ENCODE assay signal across 12 cellular contexts in genomic region chr1:151840421-151840820, GRCh38. TPM values are rescaled to one million over a fixed set of nuclear protein-coding genes. Genes with fewer than 3 reads are reported as not detected.
A peak's percentile ranks its signal among the peaks of the same experiment; 100 is the strongest.
DNase-seq lines count a peak whose midpoint lies in the region; ATAC-seq and TF ChIP-seq lines count a peak whose summit lies in the region.
"Had no signal": no experiment of that assay in that cellular context is flagged by ENCODE, and none has a peak within 500 bp of the region (broad histone marks: within the 10 kb centered on the region; RNA-seq: fewer than 3 reads in every experiment).

No MANE protein-coding gene starts in this region.

- H3K27me3 ChIP-seq in CD4-positive, CD25-positive, alpha-beta regulatory T cell (ENCODE audit: control insufficient read depth, insufficient read depth, low read length): no peaks in the 10 kb centered on the region
- H3K27me3 ChIP-seq in MM.1S (replicated peaks; ENCODE audit: insufficient read depth, low read length) (no peaks in the 10 kb centered on the region), dorsolateral prefrontal cortex (peaks cover 0 to 18% (median 0%) of the 10 kb centered on the region in 45 donors), brain microvascular endothelial cell (replicated peaks) (peaks cover 11% of the 10 kb centered on the region), SK-N-SH (ENCODE audit: insufficient read depth) (no peaks in the 10 kb centered on the region)

- H3K27me3 Mint-ChIP-seq in CD4-positive, CD25-positive, alpha-beta regulatory T cell: peaks cover 8% of the 10 kb centered on the region
- H3K27me3 Mint-ChIP-seq in naive thymus-derived CD8-positive, alpha-beta T cell: peaks cover 0 to 2% (median 0%) of the 10 kb centered on the region in 5 donors

- H3K4me3 ChIP-seq in CD4-positive, CD25-positive, alpha-beta regulatory T cell (ENCODE audit: low read depth, low read length): peak overlapping the region; percentile 82
- peak overlapping the region; percentile 75 for H3K4me3 ChIP-seq in MM.1S (ENCODE audit: low read length)
- peak overlapping the region; percentile 34 to 80 (median 62) for H3K4me3 ChIP-seq in dorsolateral prefrontal cortex
- H3K4me3 ChIP-seq in brain microvascular endothelial cell (ENCODE audit: low read depth, low read length): no peak overlapping the region
- no peak overlapping the region for H3K4me3 ChIP-seq in SK-N-SH (ENCODE audit: low read depth in 2 of 2, low read length in 1 of 2)
- H3K4me3 ChIP-seq: SK-N-MC had no signal

- in situ Hi-C loops in brain microvascular endothelial cell (cut with HindIII; ENCODE audit: low pct_ligation_motif_present, low sequenced_read_pairs): no loop called here

- TF ChIP-seq CTCF in MM.1S (IDR thresholded peaks at IDR 0.05; ENCODE audit: low read length) (no peak), dorsolateral prefrontal cortex (IDR thresholded peaks at IDR 0.05 in 54 of 56, conservative IDR thresholded peaks at IDR 0.05 in 2 of 56; ENCODE audit: low read depth in 1 of 56, partially characterized antibody in 56 of 56) (no peak), brain microvascular endothelial cell (IDR thresholded peaks at IDR 0.05; ENCODE audit: low read depth, low read length, missing control alignments) (no peak), SK-N-SH (IDR thresholded peaks at IDR 0.05) (no peak)

- peaks cover 3% of the 10 kb centered on the region for H3K36me3 ChIP-seq in CD4-positive, CD25-positive, alpha-beta regulatory T cell (ENCODE audit: control insufficient read depth, insufficient read depth, low read length)
- no peaks in the 10 kb centered on the region for H3K36me3 ChIP-seq in MM.1S (replicated peaks; ENCODE audit: insufficient read depth, low read length)
- H3K36me3 ChIP-seq in brain microvascular endothelial cell (replicated peaks): no peaks in the 10 kb centered on the region
- H3K36me3 ChIP-seq in SK-N-SH (replicated peaks in 1 of 2; ENCODE audit: control insufficient read depth in 1 of 2, insufficient read depth in 2 of 2, low read length in 1 of 2): no peaks in the 10 kb centered on the region

- CTCF ChIA-PET in SK-N-SH (lab: Yijun Ruan, JAX): interaction anchor here (1.2 to 2.5 kb wide), 4 partner anchors 10 to 246 kb away, joined by 3 to 7 read pairs (median 5); partner anchors contain the start of gene CELF3

- TF ChIP-seq EP300 in SK-N-SH (IDR thresholded peaks at IDR 0.05; ENCODE audit: borderline replicate concordance in 1 of 2, low read depth in 1 of 2, low read length in 1 of 2): no peak

- H3K9ac ChIP-seq in MM.1S (ENCODE audit: low read length) (peak overlapping the region; percentile 66; the same call in 1 of the 2 replicates), SK-N-SH (no peak overlapping the region)

- H3K79me2 ChIP-seq in MM.1S (ENCODE audit: low read length) (no peaks in the 10 kb centered on the region), SK-N-SH (ENCODE audit: insufficient read depth) (no peaks in the 10 kb centered on the region)

- peak overlapping the region; percentile 91 to 97 (median 94) for H3K4me3 Mint-ChIP-seq in CD4-positive, CD25-positive, alpha-beta regulatory T cell
- H3K4me3 Mint-ChIP-seq in naive thymus-derived CD8-positive, alpha-beta T cell: peak overlapping the region; percentile 75 to 94 (median 85)

- H3K36me3 Mint-ChIP-seq in CD4-positive, CD25-positive, alpha-beta regulatory T cell: peaks cover 6% of the 10 kb centered on the region
- H3K36me3 Mint-ChIP-seq in naive thymus-derived CD8-positive, alpha-beta T cell: no peaks in the 10 kb centered on the region

- no peak for DNase-seq in CD4-positive, CD25-positive, alpha-beta regulatory T cell
- DNase-seq in MM.1S: no peak
- DNase-seq in dorsolateral prefrontal cortex: no peak
- DNase-seq in naive thymus-derived CD8-positive, alpha-beta T cell: peak in 1 of 10 donors; percentile 37
- DNase-seq in brain microvascular endothelial cell: no peak
- DNase-seq in anterior cingulate cortex (lab: John Stamatoyannopoulos, UW): no peak
- DNase-seq in SK-N-SH: no peak
- DNase-seq: DND-41 had no signal

- no peaks in the 10 kb centered on the region for H3K9me3 ChIP-seq in CD4-positive, CD25-positive, alpha-beta regulatory T cell (ENCODE audit: control insufficient read depth in 2 of 2, low read length in 2 of 2)
- H3K9me3 ChIP-seq in MM.1S (replicated peaks; ENCODE audit: insufficient read depth, low read length) (no peaks in the 10 kb centered on the region), SK-N-SH (no peaks in the 10 kb centered on the region)

- ATAC-seq in CD4-positive, CD25-positive, alpha-beta regulatory T cell (ENCODE audit: low read depth in 2 of 2): no peak
- ATAC-seq in naive thymus-derived CD8-positive, alpha-beta T cell: no peak
- ATAC-seq in HG02588 (IDR thresholded peaks at IDR 0.05; ENCODE audit: unreplicated experiment): no peak

- intact Hi-C loops in dorsolateral prefrontal cortex (cut with DNase I): loop anchor here in 1 of 2 donors (5.0 kb wide), 1 partner anchor 37 kb away; no protein-coding TSS in a partner anchor

- H3K27ac Mint-ChIP-seq in CD4-positive, CD25-positive, alpha-beta regulatory T cell: peak overlapping the region; percentile 91 to 96 (median 92)
- H3K27ac Mint-ChIP-seq in naive thymus-derived CD8-positive, alpha-beta T cell: peak overlapping the region in 8 of 10 donors; percentile 30 to 76 (median 66)

- H4K20me1 ChIP-seq in MM.1S (ENCODE audit: insufficient read depth, low read length) (no peaks in the 10 kb centered on the region), SK-N-SH (ENCODE audit: insufficient read depth) (no peaks in the 10 kb centered on the region)

- H3K4me2 ChIP-seq in MM.1S (ENCODE audit: low read depth, low read length): peak overlapping the region; percentile 92
- H3K4me2 ChIP-seq in SK-N-SH: no peak overlapping the region

- H3K27ac ChIP-seq in CD4-positive, CD25-positive, alpha-beta regulatory T cell (ENCODE audit: insufficient read depth, low read length, poor library complexity, severe bottlenecking): peak overlapping the region; percentile 86
- H3K27ac ChIP-seq in MM.1S (ENCODE audit: low read length) (peak overlapping the region; percentile 47; the same call in 1 of the 2 replicates), dorsolateral prefrontal cortex (peak overlapping the region; percentile 66 to 99 (median 96)), brain microvascular endothelial cell (no peak overlapping the region), SK-N-SH (ENCODE audit: low read depth in 2 of 2, low read length in 1 of 2) (no peak overlapping the region; a peak in 1 of 4 replicates)
- H3K27ac ChIP-seq: SK-N-MC had no signal

- H3K9me2 ChIP-seq in MM.1S (replicated peaks; ENCODE audit: insufficient read depth, low read length) (no peaks in the 10 kb centered on the region), SK-N-SH (no peaks in the 10 kb centered on the region)

- TF ChIP-seq RAD21 in SK-N-SH (IDR thresholded peaks at IDR 0.05; ENCODE audit: low read length): no peak

- no peaks in the 10 kb centered on the region for H3K9me3 Mint-ChIP-seq in CD4-positive, CD25-positive, alpha-beta regulatory T cell
- no peaks in the 10 kb centered on the region for H3K9me3 Mint-ChIP-seq in naive thymus-derived CD8-positive, alpha-beta T cell

- H3F3A ChIP-seq in MM.1S (ENCODE audit: insufficient read depth, low read length) (peaks cover 21% of the 10 kb centered on the region), SK-N-SH (replicated peaks; ENCODE audit: insufficient read depth) (no peaks in the 10 kb centered on the region)

- POLR2A ChIA-PET in naive thymus-derived CD8-positive, alpha-beta T cell (lab: Charles Lee): interaction anchor here (1.0 to 1.7 kb wide), 2 partner anchors 57 to 77 kb away, joined by 3 to 8 read pairs; partner anchors contain the start of gene MRPL9
- POLR2A ChIA-PET in SK-N-SH (lab: Yijun Ruan, JAX): interaction anchor here (0.6 kb wide), 1 partner anchor 15 kb away, joined by 3 read pairs; no protein-coding TSS in a partner anchor

- H2AFZ ChIP-seq in MM.1S (ENCODE audit: low read length) (peak overlapping the region; percentile 92), SK-N-SH (ENCODE audit: low read depth) (no peak overlapping the region)

- peaks cover 41% of the 10 kb centered on the region for H3K4me1 ChIP-seq in CD4-positive, CD25-positive, alpha-beta regulatory T cell (ENCODE audit: control insufficient read depth, insufficient read depth, low read length, poor library complexity, severe bottlenecking)
- H3K4me1 ChIP-seq in MM.1S (ENCODE audit: low read length) (peaks cover 29% of the 10 kb centered on the region), SK-N-SH (ENCODE audit: control insufficient read depth in 1 of 2, insufficient read depth in 2 of 2, low read depth in 1 of 2, low read length in 1 of 2) (peaks cover 0 to 8% of the 10 kb centered on the region in 2 experiments; a peak in 1 of 4 replicates)

- H3K4me1 Mint-ChIP-seq in CD4-positive, CD25-positive, alpha-beta regulatory T cell: peaks cover 9 to 62% (median 35%) of the 10 kb centered on the region in 4 donors
- H3K4me1 Mint-ChIP-seq in naive thymus-derived CD8-positive, alpha-beta T cell: peaks cover 30 to 47% (median 39%) of the 10 kb centered on the region in 4 donors

RNA-seq across cellular contexts. Expression of gene C2CD4D, which starts 0.8 kb away (rescaled TPM):
- 0.94 TPM for total RNA-seq in CD4-positive, CD25-positive, alpha-beta regulatory T cell
- polyA plus RNA-seq in CD4-positive, CD25-positive, alpha-beta regulatory T cell: 1 to 10 TPM; 1.3 to 4.0 (median 2.8) TPM
- 1 to 10 TPM in 97 of 120 experiments, under 1 TPM in 23; 0.56 to 4.3 (median 1.4) TPM for total RNA-seq in dorsolateral prefrontal cortex
- under 1 TPM in 1 of 2 experiments, not detected in 1; 0.21 TPM for total RNA-seq in naive thymus-derived CD8-positive, alpha-beta T cell
- under 1 TPM; 0.19 to 0.65 (median 0.26) TPM for polyA plus RNA-seq in naive thymus-derived CD8-positive, alpha-beta T cell
- polyA plus RNA-seq in SK-N-SH (2012; rRNA removed): not detected in 2 replicates
- polyA plus RNA-seq in SK-N-SH (2012; cell fraction: cytosol; rRNA removed): not detected in 2 replicates
- polyA plus RNA-seq in SK-N-SH (2012; cell fraction: nucleus; rRNA removed): not detected in 2 replicates
- total RNA-seq: fibroblast of villous mesenchyme had no signal

RNA-seq across cellular contexts. Expression of gene RORC, which starts 8.8 kb away (rescaled TPM):
- total RNA-seq in CD4-positive, CD25-positive, alpha-beta regulatory T cell: 6.2 TPM
- polyA plus RNA-seq in CD4-positive, CD25-positive, alpha-beta regulatory T cell: 10 to 100 TPM; 10.6 to 16.7 (median 15.1) TPM
- total RNA-seq in dorsolateral prefrontal cortex: 1 to 10 TPM in 1 of 120 experiments, under 1 TPM in 70, not detected in 49; 0.12 to 1.0 (median 0.26) TPM
- total RNA-seq in naive thymus-derived CD8-positive, alpha-beta T cell: not detected
- under 1 TPM in 1 of 3 donors, not detected in 2; 0.06 TPM for polyA plus RNA-seq in naive thymus-derived CD8-positive, alpha-beta T cell
- 0.03 TPM in 1 of 2 replicates, not detected in the other for polyA plus RNA-seq in SK-N-SH (2012; rRNA removed)
- polyA plus RNA-seq in SK-N-SH (2012; cell fraction: cytosol; rRNA removed): 0.03 and 0.05 TPM in 2 replicates
- 0.02 and 0.09 TPM in 2 replicates for polyA plus RNA-seq in SK-N-SH (2012; cell fraction: nucleus; rRNA removed)
- total RNA-seq: fibroblast of villous mesenchyme, pulmonary artery endothelial cell had no signal

RNA-seq across cellular contexts. Expression of gene THEM5, which starts 13.1 kb away (rescaled TPM):
- not detected for total RNA-seq in CD4-positive, CD25-positive, alpha-beta regulatory T cell
- under 1 TPM in 1 of 4 donors, not detected in 3; 0.25 TPM for polyA plus RNA-seq in CD4-positive, CD25-positive, alpha-beta regulatory T cell
- 1 to 10 TPM in 1 of 120 experiments, under 1 TPM in 16, not detected in 103; 0.42 to 1.1 (median 0.61) TPM for total RNA-seq in dorsolateral prefrontal cortex
- not detected for total RNA-seq in naive thymus-derived CD8-positive, alpha-beta T cell
- polyA plus RNA-seq in naive thymus-derived CD8-positive, alpha-beta T cell: not detected
- polyA plus RNA-seq in SK-N-SH (2012; rRNA removed): not detected in 2 replicates
- polyA plus RNA-seq in SK-N-SH (2012; cell fraction: cytosol; rRNA removed): not detected in 2 replicates
- not detected in 2 replicates for polyA plus RNA-seq in SK-N-SH (2012; cell fraction: nucleus; rRNA removed)
- total RNA-seq: fibroblast of villous mesenchyme, pulmonary artery endothelial cell had no signal

RNA-seq across cellular contexts. Expression of gene LINGO4, which starts 35.2 kb away (rescaled TPM):
- total RNA-seq in CD4-positive, CD25-positive, alpha-beta regulatory T cell: 0.22 TPM
- polyA plus RNA-seq in CD4-positive, CD25-positive, alpha-beta regulatory T cell: under 1 TPM in 2 of 4 donors, not detected in 2; 0.15 to 0.33 TPM
- total RNA-seq in dorsolateral prefrontal cortex: under 1 TPM in 55 of 120 experiments, not detected in 65; 0.12 to 0.67 (median 0.21) TPM
- not detected for total RNA-seq in naive thymus-derived CD8-positive, alpha-beta T cell
- polyA plus RNA-seq in naive thymus-derived CD8-positive, alpha-beta T cell: not detected
- not detected in 2 replicates for polyA plus RNA-seq in SK-N-SH (2012; rRNA removed)
- 0.01 TPM in 1 of 2 replicates, not detected in the other for polyA plus RNA-seq in SK-N-SH (2012; cell fraction: cytosol; rRNA removed)
- polyA plus RNA-seq in SK-N-SH (2012; cell fraction: nucleus; rRNA removed): not detected in 2 replicates
- total RNA-seq: fibroblast of villous mesenchyme, pulmonary artery endothelial cell had no signal

RNA-seq across cellular contexts. Expression of gene TDRKH, which starts 50.1 kb away (rescaled TPM):
- 12.6 TPM for total RNA-seq in CD4-positive, CD25-positive, alpha-beta regulatory T cell
- polyA plus RNA-seq in CD4-positive, CD25-positive, alpha-beta regulatory T cell: 10 to 100 TPM in 3 of 4 donors, 1 to 10 TPM in 1; 9.5 to 18.0 (median 14.3) TPM
- 10 to 100 TPM; 16.1 to 39.5 (median 28.5) TPM for total RNA-seq in dorsolateral prefrontal cortex
- 10 to 100 TPM; 20.5 to 23.2 TPM for total RNA-seq in naive thymus-derived CD8-positive, alpha-beta T cell
- 10 to 100 TPM; 14.7 to 15.9 (median 14.9) TPM for polyA plus RNA-seq in naive thymus-derived CD8-positive, alpha-beta T cell
- 1.9 and 2.7 TPM in 2 replicates for polyA plus RNA-seq in SK-N-SH (2012; rRNA removed)
- 2.8 and 2.9 TPM in 2 replicates for polyA plus RNA-seq in SK-N-SH (2012; cell fraction: cytosol; rRNA removed)
- polyA plus RNA-seq in SK-N-SH (2012; cell fraction: nucleus; rRNA removed): 1.9 and 2.9 TPM in 2 replicates

Comparison
In these comparisons a context has a peak if more than half of its experiments do, and no peak if none do; other contexts are left out.
1. H3K27ac ChIP-seq: peak in CD4-positive, CD25-positive, alpha-beta regulatory T cell (single experiment), MM.1S (single experiment) and dorsolateral prefrontal cortex (59 of 59); none in brain microvascular endothelial cell (single experiment) and SK-N-SH (0 of 2).
2. H3K4me3 ChIP-seq: peak in CD4-positive, CD25-positive, alpha-beta regulatory T cell (single experiment), MM.1S (single experiment) and dorsolateral prefrontal cortex (59 of 59); none in brain microvascular endothelial cell (single experiment) and SK-N-SH (0 of 2).